Comparison of ENCODE assay signal across 17 cellular contexts in genomic region chr20:2315440-2315778, GRCh38. TPM values are rescaled to one million over a fixed set of nuclear protein-coding genes. Genes with fewer than 3 reads are reported as not detected.
DNase-seq lines count a peak whose midpoint lies in the region; ATAC-seq, FAIRE-seq and TF ChIP-seq lines count a peak whose summit lies in the region.
"Had no signal": no experiment of that assay in that cellular context is flagged by ENCODE, and none has a peak within 500 bp of the region (broad histone marks: within the 10 kb centered on the region; RNA-seq: fewer than 3 reads in every experiment).

No MANE protein-coding gene starts in this region.

- H3K27ac ChIP-seq in right atrium auricular region, result no peak overlapping the region
- H3K27ac ChIP-seq in HepG2 (ENCODE audit: extremely low read length, insufficient read depth, low read length), result no peak overlapping the region
- H3K27ac ChIP-seq in subcutaneous abdominal adipose tissue (ENCODE audit: low read depth, low read length), result peak overlapping the region; percentile 78
- no peak overlapping the region for H3K27ac ChIP-seq in naive thymus-derived CD4-positive, alpha-beta T cell (ENCODE audit: low read depth, low read length)

- DNase-seq in Right ventricle myocardium inferior (ENCODE audit: missing footprints), result no peak
- DNase-seq in right atrium auricular region (ENCODE audit: low spot score), result no peak
- DNase-seq in bronchial epithelial cell (ENCODE audit: low read depth), result no peak
- no peak for DNase-seq in HepG2 (ENCODE audit: low spot score)
- DNase-seq in DMS153 (lab: John Stamatoyannopoulos, UW), result no peak
- no peak for DNase-seq in DMS53 treated with DMSO at 0.1 percent for 48 hours (lab: John Stamatoyannopoulos, UW; ENCODE audit: unreplicated experiment)
- DNase-seq in naive thymus-derived CD4-positive, alpha-beta T cell, result no peak
- DNase-seq: 8988T, GDM1, NCI-H1048, NCI-H2107, NCI-H524 had no signal

- H3K4me1 Mint-ChIP-seq in naive thymus-derived CD4-positive, alpha-beta T cell, result peaks cover 0 to 4% (median 0%) of the 10 kb centered on the region in 7 donors

- H3K27me3 Mint-ChIP-seq in naive thymus-derived CD4-positive, alpha-beta T cell, result peaks cover 0 to 6% (median 5%) of the 10 kb centered on the region in 5 donors

- in situ Hi-C loops in HepG2 (cut with HindIII; ENCODE audit: extremely low pct_ligation_motif_present, low pct_unique_long_range_greater_than_20kb), result no loop called here

- FAIRE-seq in bronchial epithelial cell (lab: Jason Lieb, UNC), result peak; percentile 28
- no peak for FAIRE-seq in HepG2 (lab: Jason Lieb, UNC)
- FAIRE-seq: GM12891 had no signal

- H2AFZ ChIP-seq in HepG2 (ENCODE audit: low read length), result no peak overlapping the region

- intact Hi-C loops in Right ventricle myocardium inferior (cut with DNase I) (no loop called here), HepG2 (cut with micrococcal nuclease; ENCODE audit: unreplicated experiment) (no loop called here)
- intact Hi-C loops in naive thymus-derived CD4-positive, alpha-beta T cell (cut with micrococcal nuclease), result no loop called here

- no TSS peak for BruUV-seq in HepG2 (replicated peaks; lab: Mats Ljungman, UMichigan)

- H3K4me1 ChIP-seq in right atrium auricular region, result no peaks in the 10 kb centered on the region
- peaks cover 12% of the 10 kb centered on the region for H3K4me1 ChIP-seq in HepG2 (ENCODE audit: insufficient read depth, low read length)
- H3K4me1 ChIP-seq in subcutaneous abdominal adipose tissue (ENCODE audit: control insufficient read depth in 5 of 5, insufficient read depth in 5 of 5, low read length in 5 of 5), result peaks cover 0 to 33% (median 28%) of the 10 kb centered on the region in 5 donors
- no peaks in the 10 kb centered on the region for H3K4me1 ChIP-seq in naive thymus-derived CD4-positive, alpha-beta T cell (ENCODE audit: control insufficient read depth in 2 of 2, insufficient read depth in 2 of 2, low read length in 2 of 2)

- H3K27me3 ChIP-seq in right atrium auricular region, result no peaks in the 10 kb centered on the region
- peaks cover 2% of the 10 kb centered on the region for H3K27me3 ChIP-seq in bronchial epithelial cell (ENCODE audit: control insufficient read depth, insufficient read depth, low read length)
- H3K27me3 ChIP-seq in HepG2 (ENCODE audit: control insufficient read depth in 1 of 2, insufficient read depth in 2 of 2, low read length in 2 of 2), result peaks cover 3 to 12% of the 10 kb centered on the region in 2 experiments; a peak in 3 of 5 replicates
- H3K27me3 ChIP-seq in subcutaneous abdominal adipose tissue (ENCODE audit: control insufficient read depth in 5 of 5, insufficient read depth in 4 of 5, low read length in 5 of 5), result no peaks in the 10 kb centered on the region
- no peaks in the 10 kb centered on the region for H3K27me3 ChIP-seq in naive thymus-derived CD4-positive, alpha-beta T cell (ENCODE audit: control insufficient read depth in 2 of 2, insufficient read depth in 2 of 2, low read length in 2 of 2)

- H3K79me2 ChIP-seq in HepG2 (ENCODE audit: insufficient read depth, low read length), result no peaks in the 10 kb centered on the region

- TF ChIP-seq EP300 in HepG2 (IDR thresholded peaks at IDR 0.05; ENCODE audit: low read depth in 2 of 2, low read length in 2 of 2) (no peak), HepG2 (CRISPR knock-in tag; IDR thresholded peaks at IDR 0.05; ENCODE audit: borderline replicate concordance) (no peak)

- no peak overlapping the region for H3K4me3 Mint-ChIP-seq in naive thymus-derived CD4-positive, alpha-beta T cell

- CTCF ChIA-PET in HepG2 (lab: Yijun Ruan, JAX; ENCODE audit: low intra/inter-chr PET ratio, low total read pairs), result no interaction called here
- CTCF ChIA-PET in naive thymus-derived CD4-positive, alpha-beta T cell (lab: Charles Lee), result no interaction called here

- TF ChIP-seq CTCF in right atrium auricular region (IDR thresholded peaks at IDR 0.05) (no peak), bronchial epithelial cell (IDR thresholded peaks at IDR 0.05; ENCODE audit: insufficient read depth, low read length, severe bottlenecking) (no peak), HepG2 (CRISPR knock-in tag; IDR thresholded peaks at IDR 0.05) (no peak)

- TF ChIP-seq RAD21 in HepG2 (CRISPR knock-in tag; IDR thresholded peaks at IDR 0.05), result no peak

- peaks cover 0 to 13% (median 6%) of the 10 kb centered on the region in 11 donors for H3K9me3 Mint-ChIP-seq in naive thymus-derived CD4-positive, alpha-beta T cell

- no peaks in the 10 kb centered on the region for H3K36me3 Mint-ChIP-seq in naive thymus-derived CD4-positive, alpha-beta T cell

- no peak overlapping the region for H3K4me2 ChIP-seq in HepG2 (ENCODE audit: low read depth, low read length)

- H3K36me3 ChIP-seq in right atrium auricular region (no peaks in the 10 kb centered on the region), bronchial epithelial cell (ENCODE audit: control insufficient read depth, insufficient read depth, low read length) (no peaks in the 10 kb centered on the region), HepG2 (replicated peaks in 1 of 2; ENCODE audit: control insufficient read depth in 1 of 2, insufficient read depth in 2 of 2, low read length in 2 of 2) (no peaks in the 10 kb centered on the region), subcutaneous abdominal adipose tissue (ENCODE audit: control insufficient read depth in 5 of 5, insufficient read depth in 5 of 5, low read length in 5 of 5) (no peaks in the 10 kb centered on the region)
- no peaks in the 10 kb centered on the region for H3K36me3 ChIP-seq in naive thymus-derived CD4-positive, alpha-beta T cell (ENCODE audit: control insufficient read depth in 2 of 3, insufficient read depth in 3 of 3, low read length in 3 of 3)

- H3K27ac Mint-ChIP-seq in naive thymus-derived CD4-positive, alpha-beta T cell, result no peak overlapping the region

- ATAC-seq in Right ventricle myocardium inferior (peak; percentile 31), HepG2 (peak; percentile 30)
- ATAC-seq in naive thymus-derived CD4-positive, alpha-beta T cell, result no peak
- ATAC-seq: SK-N-SH treated with all-trans-retinoic acid at 6 μM for 48 hours had no signal

- TF ChIP-seq POLR2A in HepG2 (IDR thresholded peaks at IDR 0.05; ENCODE audit: insufficient read depth in 1 of 2, low read depth in 2 of 2, low read length in 2 of 2), result no peak

- H3K9ac ChIP-seq in HepG2 (ENCODE audit: insufficient read depth, low read depth, low read length), result no peak overlapping the region
- no peak overlapping the region for H3K9ac ChIP-seq in subcutaneous abdominal adipose tissue (ENCODE audit: low read length in 5 of 5)

- H3K4me3 ChIP-seq in right atrium auricular region, result no peak overlapping the region
- H3K4me3 ChIP-seq in bronchial epithelial cell (ENCODE audit: low read depth, low read length), result no peak overlapping the region
- no peak overlapping the region for H3K4me3 ChIP-seq in HepG2 (replicated peaks in 1 of 3; ENCODE audit: insufficient read depth in 1 of 3, low read depth in 2 of 3, low read length in 3 of 3)
- no peak overlapping the region for H3K4me3 ChIP-seq in subcutaneous abdominal adipose tissue (ENCODE audit: low read depth in 1 of 5, low read length in 5 of 5)
- H3K4me3 ChIP-seq in naive thymus-derived CD4-positive, alpha-beta T cell (ENCODE audit: low read length), result no peak overlapping the region

- H4K20me1 ChIP-seq in HepG2 (ENCODE audit: insufficient read depth, low read length), result no peaks in the 10 kb centered on the region

- POLR2A ChIA-PET in HepG2 (lab: Yijun Ruan, JAX), result no interaction called here
- POLR2A ChIA-PET in naive thymus-derived CD4-positive, alpha-beta T cell (lab: Charles Lee), result no interaction called here

- H3K9me3 ChIP-seq in right atrium auricular region, result no peaks in the 10 kb centered on the region
- no peaks in the 10 kb centered on the region for H3K9me3 ChIP-seq in HepG2 (ENCODE audit: low read length)
- peaks cover 0 to 5% (median 0%) of the 10 kb centered on the region in 5 donors for H3K9me3 ChIP-seq in subcutaneous abdominal adipose tissue (ENCODE audit: control insufficient read depth in 5 of 5, low read length in 5 of 5)
- no peaks in the 10 kb centered on the region for H3K9me3 ChIP-seq in naive thymus-derived CD4-positive, alpha-beta T cell (ENCODE audit: control insufficient read depth in 2 of 3, low read length in 3 of 3)

- WGBS in HepG2 (ENCODE audit: low lambda C conversion rate), result 8% methylated on average over 1 of the region's 1 CpG

RNA-seq across cellular contexts. Expression of gene TGM3, which starts 19.6 kb away (rescaled TPM):
- total RNA-seq in Right ventricle myocardium inferior (not detected), right atrium auricular region (not detected), bronchial epithelial cell (11.8 and 42.6 TPM in 2 replicates), HepG2 (2016; rRNA removed; fragmentation: Illumina TruSeq; extraction: Trizol) (not detected in 2 replicates)
- not detected in 2 replicates for total RNA-seq in HepG2 (2016; cell fraction: cytosol; rRNA removed; fragmentation: Illumina TruSeq; extraction: Trizol; ENCODE audit: low read depth)
- not detected in 2 replicates for total RNA-seq in HepG2 (2016; cell fraction: insoluble cytoplasmic fraction; rRNA removed; fragmentation: Illumina TruSeq; extraction: Trizol)
- not detected in 2 replicates for total RNA-seq in HepG2 (2016; cell fraction: membrane; rRNA removed; fragmentation: Illumina TruSeq; extraction: Trizol)
- not detected in 2 replicates for total RNA-seq in HepG2 (2016; cell fraction: nucleus; rRNA removed; fragmentation: Illumina TruSeq; extraction: Trizol)
- not detected in 2 replicates for polyA plus RNA-seq in HepG2 (2011; rRNA removed)
- not detected in 2 replicates for polyA plus RNA-seq in HepG2 (2011; cell fraction: cytosol; rRNA removed)
- polyA plus RNA-seq in HepG2 (2011; cell fraction: nucleus; rRNA removed), result not detected in 2 replicates
- polyA plus RNA-seq in HepG2 (2012), result not detected in 2 replicates
- polyA plus RNA-seq in HepG2 (2016; cell fraction: cytosol; fragmentation: Illumina TruSeq; extraction: Trizol; ENCODE audit: low read depth), result not detected in 2 replicates
- polyA plus RNA-seq in HepG2 (2016; cell fraction: insoluble cytoplasmic fraction; fragmentation: Illumina TruSeq; extraction: Trizol; ENCODE audit: low read depth), result not detected in 2 replicates
- not detected in 2 replicates for polyA plus RNA-seq in HepG2 (2016; cell fraction: membrane; fragmentation: Illumina TruSeq; extraction: Trizol; ENCODE audit: low read depth)
- not detected in 2 replicates for polyA plus RNA-seq in HepG2 (2016; cell fraction: nucleus; fragmentation: Illumina TruSeq; extraction: Trizol; ENCODE audit: insufficient read depth, low read depth)
- not detected in 2 replicates for polyA minus RNA-seq in HepG2 (2011; rRNA and poly(A)+ RNA removed; ENCODE audit: low replicate concordance)
- polyA minus RNA-seq in HepG2 (2011; cell fraction: cytosol; rRNA and poly(A)+ RNA removed), result not detected in 2 replicates
- not detected in 2 replicates for polyA minus RNA-seq in HepG2 (2011; cell fraction: nucleus; rRNA and poly(A)+ RNA removed)
- not detected for total RNA-seq in naive thymus-derived CD4-positive, alpha-beta T cell
- polyA plus RNA-seq in naive thymus-derived CD4-positive, alpha-beta T cell, result not detected
- total RNA-seq: H4 had no signal
- polyA plus RNA-seq: BJ had no signal

Comparison
In these comparisons a context has a peak if more than half of its experiments do, and no peak if none do; other contexts are left out.
1. RNA of gene TGM3, which starts 19.6 kb away (total RNA-seq): 11.8 to 42.6 TPM in bronchial epithelial cell; not detected in Right ventricle myocardium inferior (single experiment), not detected in right atrium auricular region, not detected in HepG2 and not detected in naive thymus-derived CD4-positive, alpha-beta T cell; every median in the first group is over 10 times any median in the second.